Comparison of ENCODE assay signal across 2 cellular contexts in genomic region chr3:4332991-4333390, GRCh38.
TF ChIP-seq lines count a peak whose summit lies in the region.

No MANE protein-coding gene starts in this region.

TF ChIP-seq in WTC11, 78 proteins besides CTCF, POLR2A, EP300 and RAD21 (continued from another document):
- TF ChIP-seq HMGXB4 (CRISPR knock-in tag; IDR thresholded peaks at IDR 0.05) (no peak), ZMAT4 (CRISPR knock-in tag; IDR thresholded peaks at IDR 0.05) (no peak)
TF ChIP-seq in WTC11: peak in this region for 0.

TF ChIP-seq in HepG2, 621 proteins besides CTCF, POLR2A, EP300 and RAD21 (continued from another document and continues in another):
- TF ChIP-seq E2F1 (CRISPR knock-in tag; IDR thresholded peaks at IDR 0.05) (no peak), ZFP1 (CRISPR knock-in tag; IDR thresholded peaks at IDR 0.05) (no peak), HMGXB3 (CRISPR knock-in tag; IDR thresholded peaks at IDR 0.05; ENCODE audit: borderline replicate concordance) (no peak), TFE3 (CRISPR knock-in tag; IDR thresholded peaks at IDR 0.05) (no peak), ARID5B (CRISPR knock-in tag; IDR thresholded peaks at IDR 0.05) (0 out of 2 replicates have a peak, but pooled peaks have one; percentile 14), YY1 (IDR thresholded peaks at IDR 0.05; ENCODE audit: insufficient read depth, insufficient replicate concordance, low read depth, low read length) (no peak), ZNF777 (CRISPR knock-in tag; IDR thresholded peaks at IDR 0.05) (no peak), MEIS2 (CRISPR knock-in tag; IDR thresholded peaks at IDR 0.05) (peak; percentile 41; the same call in 1 of the 2 replicates), ELF1 (CRISPR knock-in tag; IDR thresholded peaks at IDR 0.05) (no peak), MIER2 (CRISPR knock-in tag; IDR thresholded peaks at IDR 0.05) (no peak), ZNF121 (CRISPR knock-in tag; IDR thresholded peaks at IDR 0.05) (no peak), ZNF383 (CRISPR knock-in tag; IDR thresholded peaks at IDR 0.05; ENCODE audit: borderline replicate concordance) (no peak), ZNF562 (CRISPR knock-in tag; IDR thresholded peaks at IDR 0.05; ENCODE audit: borderline replicate concordance) (no peak), TBX2 (CRISPR knock-in tag; IDR thresholded peaks at IDR 0.05; ENCODE audit: borderline replicate concordance) (no peak), HNF1A (IDR thresholded peaks at IDR 0.05; ENCODE audit: low read depth) (peak; percentile 69), HNF1A (CRISPR knock-in tag; IDR thresholded peaks at IDR 0.05; ENCODE audit: borderline replicate concordance) (0 out of 2 replicates have a peak, but pooled peaks have one; percentile 33), ZNF224 (CRISPR knock-in tag; IDR thresholded peaks at IDR 0.05) (no peak), ZNF256 (CRISPR knock-in tag; conservative IDR thresholded peaks at IDR 0.05) (no peak), DMAP1 (CRISPR knock-in tag; IDR thresholded peaks at IDR 0.05) (no peak), NR2F1 (CRISPR knock-in tag; IDR thresholded peaks at IDR 0.05) (peak in 1 of 2 experiments; percentile 51; a peak in 1 of 4 replicates), CHD4 (IDR thresholded peaks at IDR 0.05; ENCODE audit: borderline replicate concordance, low read length) (no peak), NBN (conservative IDR thresholded peaks at IDR 0.05) (no peak), ZNF687 (CRISPR knock-in tag; IDR thresholded peaks at IDR 0.05) (peak; percentile 33; the same call in 1 of the 2 replicates), POGZ (CRISPR knock-in tag; IDR thresholded peaks at IDR 0.05) (peak; percentile 46; the same call in 1 of the 2 replicates), PHF20 (CRISPR knock-in tag; IDR thresholded peaks at IDR 0.05) (0 out of 2 replicates have a peak, but pooled peaks have one; percentile 26), GABPB1 (CRISPR knock-in tag; IDR thresholded peaks at IDR 0.05) (peak; percentile 68), HNF1B (CRISPR knock-in tag; IDR thresholded peaks at IDR 0.05) (0 out of 2 replicates have a peak, but pooled peaks have one; percentile 63), POLR2AphosphoS5 (IDR thresholded peaks at IDR 0.05; ENCODE audit: low read depth, low read length) (peak; percentile 22; the same call in 1 of the 2 replicates), NR2F6 (IDR thresholded peaks at IDR 0.05) (peak; percentile 69), NR2F6 (CRISPR knock-in tag; IDR thresholded peaks at IDR 0.05) (peak; percentile 77)
